In the genomic region with DNA sequence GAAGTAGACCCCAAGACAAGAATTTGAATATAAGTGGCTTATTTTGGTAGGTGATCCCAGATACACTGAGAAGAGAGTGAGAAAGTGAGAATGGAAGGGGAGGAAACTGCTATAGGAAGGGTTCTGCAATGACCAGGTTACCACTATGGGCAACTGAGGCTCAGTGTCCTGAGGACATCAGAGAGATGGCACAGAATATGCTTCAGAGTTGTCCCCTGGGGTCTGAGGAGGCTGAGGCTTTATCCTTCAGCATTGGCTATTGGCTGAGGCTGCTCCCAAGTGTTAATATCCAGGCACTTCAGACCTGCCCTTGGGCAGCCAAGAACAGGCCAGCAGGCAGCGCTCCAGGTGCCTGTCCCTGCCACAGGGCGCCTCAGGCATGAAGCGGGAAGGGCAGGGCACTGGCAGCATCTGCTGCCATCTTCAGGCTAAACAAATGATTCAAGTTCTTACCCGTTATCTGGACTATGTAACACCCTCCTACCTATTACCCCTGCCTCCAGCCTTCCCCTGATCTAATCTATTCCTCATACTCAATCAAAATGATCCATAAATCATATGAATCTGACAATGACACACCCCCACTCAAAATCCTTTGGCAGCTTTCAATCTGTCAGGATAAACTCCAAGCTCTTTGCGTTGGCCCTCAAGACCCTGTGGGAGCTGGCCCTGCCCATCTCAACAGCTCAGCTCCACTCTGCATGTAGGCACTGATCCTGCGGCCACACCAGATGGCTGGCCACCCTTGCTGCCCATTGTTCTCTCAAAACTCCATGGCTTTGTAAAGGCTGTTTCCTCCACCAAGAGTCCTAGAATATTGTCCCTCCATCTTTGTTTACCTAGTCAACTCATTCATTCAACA, we compare ENCODE assay signal across 10 cellular contexts. TPM values are rescaled to one million over a fixed set of nuclear protein-coding genes. Genes with fewer than 3 reads are reported as not detected.
A peak's percentile ranks its signal among the peaks of the same experiment; 100 is the strongest.
DNase-seq lines count a peak whose midpoint lies in the region; ATAC-seq and TF ChIP-seq lines count a peak whose summit lies in the region.
"Had no signal": no experiment of that assay in that cellular context is flagged by ENCODE, and none has a peak within 500 bp of the region (broad histone marks: within the 10 kb centered on the region; RNA-seq: fewer than 3 reads in every experiment).

No MANE protein-coding gene starts in this region.

- no peaks in the 10 kb centered on the region for H3K36me3 Mint-ChIP-seq in stimulated activated effector memory CD8-positive, alpha-beta T cell treated with anti-CD3 and anti-CD28 coated beads, Interleukin-12 subunit alpha, Interleukin-12 subunit beta, amount 100 ng/mL, for 72 hours
- no peaks in the 10 kb centered on the region for H3K36me3 Mint-ChIP-seq in type B pancreatic cell

- H3K27ac ChIP-seq in foreskin keratinocyte = no peak overlapping the region
- H3K27ac ChIP-seq: SK-N-MC had no signal

- peaks cover 18% of the 10 kb centered on the region for H3K27me3 Mint-ChIP-seq in type B pancreatic cell

- DNase-seq in NCI-H146 (lab: John Stamatoyannopoulos, UW) (peak; percentile 15), NCI-H146 treated with DMSO at 0.1 percent for 48 hours (lab: John Stamatoyannopoulos, UW; ENCODE audit: unreplicated experiment) (no peak), NCI-H748 (lab: John Stamatoyannopoulos, UW; ENCODE audit: unreplicated experiment) (peak; percentile 62), foreskin keratinocyte (peak; percentile 20 to 30), type B pancreatic cell (ENCODE audit: extremely low spot score, unreplicated experiment) (no peak)
- DNase-seq in stimulated activated effector memory CD8-positive, alpha-beta T cell treated with anti-CD3 and anti-CD28 coated beads, Interleukin-12 subunit alpha, Interleukin-12 subunit beta, amount 100 ng/mL, for 72 hours (ENCODE audit: low spot score in 2 of 2) = no peak
- DNase-seq: activated effector memory CD4-positive, alpha-beta T cell treated with Interleukin-2 at 50 U/mL for 16 hours had no signal

- no peak overlapping the region for H3K27ac Mint-ChIP-seq in stimulated activated effector memory CD8-positive, alpha-beta T cell treated with anti-CD3 and anti-CD28 coated beads, Interleukin-12 subunit alpha, Interleukin-12 subunit beta, amount 100 ng/mL, for 72 hours
- H3K27ac Mint-ChIP-seq in type B pancreatic cell = no peak overlapping the region

- TF ChIP-seq CTCF in foreskin keratinocyte (conservative IDR thresholded peaks at IDR 0.05) = peak; percentile 66
- TF ChIP-seq CTCF in type B pancreatic cell (conservative IDR thresholded peaks at IDR 0.05) = no peak

- peaks cover 4% of the 10 kb centered on the region for H3K9me3 Mint-ChIP-seq in stimulated activated effector memory CD8-positive, alpha-beta T cell treated with anti-CD3 and anti-CD28 coated beads, Interleukin-12 subunit alpha, Interleukin-12 subunit beta, amount 100 ng/mL, for 72 hours
- no peaks in the 10 kb centered on the region for H3K9me3 Mint-ChIP-seq in type B pancreatic cell

- no peaks in the 10 kb centered on the region for H3K4me1 Mint-ChIP-seq in stimulated activated effector memory CD8-positive, alpha-beta T cell treated with anti-CD3 and anti-CD28 coated beads, Interleukin-12 subunit alpha, Interleukin-12 subunit beta, amount 100 ng/mL, for 72 hours
- H3K4me1 Mint-ChIP-seq in type B pancreatic cell (ENCODE audit: unreplicated experiment) = no peaks in the 10 kb centered on the region

- peak; percentile 73 for ATAC-seq in foreskin keratinocyte
- ATAC-seq in stimulated activated effector memory CD8-positive, alpha-beta T cell treated with anti-CD3 and anti-CD28 coated beads, Interleukin-12 subunit alpha, Interleukin-12 subunit beta, amount 100 ng/mL, for 72 hours = peak; percentile 8
- ATAC-seq in HG03025 (IDR thresholded peaks at IDR 0.05; ENCODE audit: low FRiP score, unreplicated experiment) = no peak
- no peak for ATAC-seq in GM21717 (IDR thresholded peaks at IDR 0.05; ENCODE audit: unreplicated experiment)

- H3K4me1 ChIP-seq in foreskin keratinocyte = no peaks in the 10 kb centered on the region

- H3K4me3 Mint-ChIP-seq in stimulated activated effector memory CD8-positive, alpha-beta T cell treated with anti-CD3 and anti-CD28 coated beads, Interleukin-12 subunit alpha, Interleukin-12 subunit beta, amount 100 ng/mL, for 72 hours = no peak overlapping the region
- no peak overlapping the region for H3K4me3 Mint-ChIP-seq in type B pancreatic cell

- H3K27me3 ChIP-seq in foreskin keratinocyte = peaks cover 7% of the 10 kb centered on the region

RNA-seq across cellular contexts. Expression of a gene that starts 42.4 kb away (rescaled TPM):
- 119 and 121 TPM in 2 replicates for total RNA-seq in foreskin keratinocyte
- polyA plus RNA-seq in foreskin keratinocyte = 91.0 and 94.9 TPM in 2 replicates
- total RNA-seq in type B pancreatic cell (ENCODE audit: low replicate concordance) = 90.5 and 95.9 TPM in 2 replicates

Comparison
In these comparisons a context has a peak if more than half of its experiments do, and no peak if none do; other contexts are left out.
1. DNase-seq: peak in NCI-H146 (single experiment), NCI-H748 (single experiment) and foreskin keratinocyte (2 of 2); none in NCI-H146 treated with DMSO at 0.1 percent for 48 hours (single experiment), stimulated activated effector memory CD8-positive, alpha-beta T cell treated with anti-CD3 and anti-CD28 coated beads, Interleukin-12 subunit alpha, Interleukin-12 subunit beta, amount 100 ng/mL, for 72 hours (0 of 2) and type B pancreatic cell (single experiment).
2. ATAC-seq: peak in foreskin keratinocyte (single experiment) and stimulated activated effector memory CD8-positive, alpha-beta T cell treated with anti-CD3 and anti-CD28 coated beads, Interleukin-12 subunit alpha, Interleukin-12 subunit beta, amount 100 ng/mL, for 72 hours (single experiment); none in HG03025 (single experiment) and GM21717 (single experiment).